Comparison of ENCODE assay signal across 23 cellular contexts in genomic region chr5:154449786-154450185, GRCh38. TPM values are rescaled to one million over a fixed set of nuclear protein-coding genes. Genes with fewer than 3 reads are reported as not detected.
DNase-seq lines count a peak whose midpoint lies in the region; ATAC-seq and TF ChIP-seq lines count a peak whose summit lies in the region.
"Had no signal": no experiment of that assay in that cellular context is flagged by ENCODE, and none has a peak within 500 bp of the region (broad histone marks: within the 10 kb centered on the region; RNA-seq: fewer than 3 reads in every experiment).

No MANE protein-coding gene starts in this region.

- H3K9ac ChIP-seq in IMR-90 (ENCODE audit: low read depth, low read length) = no peak overlapping the region
- H3K9ac ChIP-seq: KMS-11 had no signal

- no TSS peak for BruUV-seq in IMR-90 (replicated peaks; lab: Mats Ljungman, UMichigan)

- H3K4me3 Mint-ChIP-seq in CD4-positive, alpha-beta T cell = peak overlapping the region; percentile 89
- H3K4me3 Mint-ChIP-seq in activated T-helper 17 cell treated with anti-CD3 and anti-CD28 coated beads, Interleukin-2, amount 50 U/mL, for 72 hours = peak overlapping the region; percentile 88

- H4K20me1 ChIP-seq in IMR-90 (ENCODE audit: insufficient read depth, low read length) = peaks cover 35% of the 10 kb centered on the region

- no peak for ATAC-seq in CD4-positive, alpha-beta T cell (ENCODE audit: poor library complexity)
- ATAC-seq in IMR-90 (ENCODE audit: low read depth) = no peak
- ATAC-seq in activated T-helper 17 cell treated with anti-CD3 and anti-CD28 coated beads, Interleukin-2, amount 50 U/mL, for 72 hours (replicated peaks) = no peak
- ATAC-seq in GM19328 (IDR thresholded peaks at IDR 0.05; ENCODE audit: unreplicated experiment) = no peak
- ATAC-seq: HepG2, PC-3 had no signal

- POLR2A ChIA-PET in CD4-positive, alpha-beta T cell (lab: Charles Lee) = no interaction called here
- POLR2A ChIA-PET in IMR-90 (lab: Charles Lee; ENCODE audit: unreplicated experiment) = no interaction called here

- no peak overlapping the region for H2BK5ac ChIP-seq in IMR-90 (ENCODE audit: low read depth, low read length, poor library complexity, severe bottlenecking)

- no peak overlapping the region for H2AFZ ChIP-seq in IMR-90 (replicated peaks; ENCODE audit: low read length, poor library complexity)

- no peak for TF ChIP-seq POLR2A in IMR-90 (IDR thresholded peaks at IDR 0.05; ENCODE audit: low read depth, low read length)
- no peak for TF ChIP-seq POLR2A in erythroblast (IDR thresholded peaks at IDR 0.05; ENCODE audit: low read length)

- no peaks in the 10 kb centered on the region for H3K27me3 Mint-ChIP-seq in CD4-positive, alpha-beta T cell
- no peaks in the 10 kb centered on the region for H3K27me3 Mint-ChIP-seq in activated T-helper 17 cell treated with anti-CD3 and anti-CD28 coated beads, Interleukin-2, amount 50 U/mL, for 72 hours

- H2AK9ac ChIP-seq in IMR-90 (replicated peaks; ENCODE audit: low read depth, low read length, poor library complexity) = no peak overlapping the region

- H3K4me2 ChIP-seq in IMR-90 (ENCODE audit: low read depth, low read length) = 0 out of 2 replicates have a peak overlapping the region, but pooled peaks have one; percentile 2
- H3K4me2 ChIP-seq: KMS-11 had no signal

- H2BK120ac ChIP-seq in IMR-90 (ENCODE audit: low read depth, low read length) = no peak overlapping the region

- H3K27ac Mint-ChIP-seq in CD4-positive, alpha-beta T cell = peak overlapping the region; percentile 85
- no peak overlapping the region for H3K27ac Mint-ChIP-seq in activated T-helper 17 cell treated with anti-CD3 and anti-CD28 coated beads, Interleukin-2, amount 50 U/mL, for 72 hours

- CTCF ChIA-PET in CD4-positive, alpha-beta T cell (lab: Charles Lee) = no interaction called here
- CTCF ChIA-PET in IMR-90 (lab: Yijun Ruan, JAX) = interaction anchor here (0.6 to 1.2 kb wide), 3 partner anchors 9 to 377 kb away, joined by 3 to 4 read pairs (median 3); no protein-coding TSS in a partner anchor

- H3K4ac ChIP-seq in IMR-90 (ENCODE audit: low read depth, low read length) = no peak overlapping the region

- intact Hi-C loops in CD4-positive, alpha-beta T cell (cut with DNase I, micrococcal nuclease) = loop anchor here (5.0 to 10.0 kb wide), 6 partner anchors 257 to 488 kb away; partner anchors contain the start of genes CNOT8 (in 2 of the 2), FAXDC2 (in 1 of the 2), GALNT10 (in 1 of the 2) and GEMIN5 (in 1 of the 2)
- intact Hi-C loops in IMR-90 (cut with micrococcal nuclease) = loop anchor here (5.0 kb wide), 1 partner anchor 488 kb away; the partner anchor contains the start of gene GEMIN5

- TF ChIP-seq CTCF in CD4-positive, alpha-beta T cell (IDR thresholded peaks at IDR 0.05) = no peak
- TF ChIP-seq CTCF in IMR-90 (conservative IDR thresholded peaks at IDR 0.05; ENCODE audit: low read depth, low read length) = no peak

- DNase-seq in CD4-positive, alpha-beta T cell = no peak
- DNase-seq in IMR-90 (peak; percentile 54), fibroblast of peridontal ligament (ENCODE audit: extremely low read depth) (peak; percentile 23), DMS79 (lab: John Stamatoyannopoulos, UW) (no peak), erythroblast (lab: John Stamatoyannopoulos, UW) (no peak), activated gamma-delta T cell treated with Interleukin-2 at 50 U/mL for 16 hours (no peak)
- DNase-seq: AML-193, DMS79 treated with DMSO at 0.1 percent for 48 hours, GF-D8, MM.1S, NCI-H1417, NCI-H1930, NCI-H2171, NCI-H446, NCI-H748 treated with DMSO at 0.1 percent for 48 hours, PC-3 had no signal

- H3K9me3 Mint-ChIP-seq in CD4-positive, alpha-beta T cell = no peaks in the 10 kb centered on the region
- H3K9me3 Mint-ChIP-seq in activated T-helper 17 cell treated with anti-CD3 and anti-CD28 coated beads, Interleukin-2, amount 50 U/mL, for 72 hours = no peaks in the 10 kb centered on the region

- H3K9me1 ChIP-seq in IMR-90 (ENCODE audit: insufficient read depth, low read length) = peaks cover 15% of the 10 kb centered on the region

- H3K18ac ChIP-seq in IMR-90 (ENCODE audit: low read depth, low read length) = no peak overlapping the region

- no peak overlapping the region for H3K56ac ChIP-seq in IMR-90 (ENCODE audit: extremely low read depth, insufficient read depth, low read length)

- TF ChIP-seq RAD21 in IMR-90 (IDR thresholded peaks at IDR 0.05; ENCODE audit: low read length) = no peak

- H2BK15ac ChIP-seq in IMR-90 (ENCODE audit: low read depth, low read length) = no peak overlapping the region

- peaks cover 52% of the 10 kb centered on the region for H3K4me1 Mint-ChIP-seq in CD4-positive, alpha-beta T cell (ENCODE audit: low read depth)
- H3K4me1 Mint-ChIP-seq in activated T-helper 17 cell treated with anti-CD3 and anti-CD28 coated beads, Interleukin-2, amount 50 U/mL, for 72 hours = peaks cover 25% of the 10 kb centered on the region

- H4K5ac ChIP-seq in IMR-90 (ENCODE audit: low read depth, low read length) = no peak overlapping the region

- H4K91ac ChIP-seq in IMR-90 (ENCODE audit: insufficient read depth, low read depth, low read length) = no peak overlapping the region

- no peak overlapping the region for H2BK20ac ChIP-seq in IMR-90 (ENCODE audit: low read depth, low read length)

- H3K36me3 Mint-ChIP-seq in CD4-positive, alpha-beta T cell (ENCODE audit: low read depth) = peaks cover 75% of the 10 kb centered on the region
- peaks cover 58% of the 10 kb centered on the region for H3K36me3 Mint-ChIP-seq in activated T-helper 17 cell treated with anti-CD3 and anti-CD28 coated beads, Interleukin-2, amount 50 U/mL, for 72 hours (ENCODE audit: low read depth)

- H4K8ac ChIP-seq in IMR-90 (ENCODE audit: low read depth in 2 of 2, low read length in 2 of 2) = no peak overlapping the region

- H3K4me1 ChIP-seq in IMR-90 (ENCODE audit: control insufficient read depth, insufficient read depth, low read length) = peaks cover 7% of the 10 kb centered on the region

- peaks cover 26% of the 10 kb centered on the region for H3K36me3 ChIP-seq in IMR-90 (ENCODE audit: control insufficient read depth, insufficient read depth, low read length)

- no peak overlapping the region for H3K23ac ChIP-seq in IMR-90 (ENCODE audit: low read depth, low read length)

- in situ Hi-C loops in IMR-90 (cut with MboI; ENCODE audit: low sequenced_read_pairs) = loop anchor here (25.0 kb wide), 1 partner anchor 363 kb away; no protein-coding TSS in a partner anchor

- H3K27me3 ChIP-seq in CD4-positive, alpha-beta T cell (ENCODE audit: control insufficient read depth, insufficient read depth, low read length) = no peaks in the 10 kb centered on the region
- H3K27me3 ChIP-seq in IMR-90 (ENCODE audit: control insufficient read depth, insufficient read depth, low read length) = no peaks in the 10 kb centered on the region
- H3K27me3 ChIP-seq: SJSA1 had no signal

- no peak overlapping the region for H3K27ac ChIP-seq in CD4-positive, alpha-beta T cell (ENCODE audit: low read depth, low read length)
- no peak overlapping the region for H3K27ac ChIP-seq in IMR-90 (ENCODE audit: insufficient read depth, low read length)
- H3K27ac ChIP-seq: KMS-11, SJSA1 had no signal

- no peak overlapping the region for H2AK5ac ChIP-seq in IMR-90 (ENCODE audit: low read depth, low read length)

- H3K14ac ChIP-seq in IMR-90 (replicated peaks; ENCODE audit: low read depth, low read length) = no peak overlapping the region

- no peaks in the 10 kb centered on the region for H3K9me3 ChIP-seq in CD4-positive, alpha-beta T cell (ENCODE audit: control insufficient read depth, low read length)
- H3K9me3 ChIP-seq in IMR-90 (ENCODE audit: control insufficient read depth, insufficient read depth, low read length) = no peaks in the 10 kb centered on the region
- H3K9me3 ChIP-seq: SJSA1 had no signal

- WGBS in IMR-90 (ENCODE audit: extremely low coverage in 2 of 2, insufficient read length in 1 of 2), 2 experiments = no CpG with 5 or more reads among the region's 2 CpGs

- H3K4me3 ChIP-seq in IMR-90 (ENCODE audit: insufficient read depth, low read depth, low read length) = no peak overlapping the region
- H3K4me3 ChIP-seq: SJSA1 had no signal

- dilution Hi-C loops in IMR-90 (cut with HindIII; ENCODE audit: low sequenced_read_pairs, unreplicated experiment) = no loop called here

- H3K79me1 ChIP-seq in IMR-90 (ENCODE audit: low read depth in 1 of 2, low read length in 2 of 2) = peaks cover 34 to 47% of the 10 kb centered on the region in 2 experiments

TF ChIP-seq in IMR-90, 13 proteins besides CTCF, POLR2A, EP300 and RAD21:
- TF ChIP-seq CEBPB (IDR thresholded peaks at IDR 0.05; ENCODE audit: low read depth, low read length) = no peak
- peak; percentile 62; the same call in 1 of the 2 replicates for TF ChIP-seq FOS (IDR thresholded peaks at IDR 0.05; ENCODE audit: low read depth, low read length)
- TF ChIP-seq NFE2L2 (IDR thresholded peaks at IDR 0.05; ENCODE audit: low read depth, low read length) = no peak
- TF ChIP-seq SMC3 (IDR thresholded peaks at IDR 0.05; ENCODE audit: low read depth, low read length) = no peak

RNA-seq across cellular contexts. Expression of gene SAP30L, which starts 4.0 kb away (rescaled TPM):
- 10 to 100 TPM; 32.2 to 33.6 TPM for total RNA-seq in CD4-positive, alpha-beta T cell
- 9.7 and 13.1 TPM in 2 replicates for total RNA-seq in IMR-90 (2012; rRNA removed)
- 17.6 and 21.3 TPM in 2 replicates for polyA plus RNA-seq in IMR-90 (2012; rRNA removed)
- polyA plus RNA-seq in IMR-90 (2012; cell fraction: cytosol; rRNA removed) = 10.6 and 11.4 TPM in 2 replicates
- 9.1 and 28.3 TPM in 2 replicates for polyA plus RNA-seq in IMR-90 (2012; cell fraction: nucleus; rRNA removed; ENCODE audit: low replicate concordance)
- total RNA-seq in activated T-helper 17 cell treated with anti-CD3 and anti-CD28 coated beads, Interleukin-2, amount 50 U/mL, for 72 hours = 10 to 100 TPM; 16.4 to 28.9 TPM

RNA-seq across cellular contexts. Expression of gene HAND1, which starts 28.2 kb away (rescaled TPM):
- total RNA-seq in CD4-positive, alpha-beta T cell = not detected
- total RNA-seq in IMR-90 (2012; rRNA removed) = not detected in 2 replicates
- not detected in 2 replicates for polyA plus RNA-seq in IMR-90 (2012; rRNA removed)
- polyA plus RNA-seq in IMR-90 (2012; cell fraction: cytosol; rRNA removed) = not detected in 2 replicates
- not detected in 2 replicates for polyA plus RNA-seq in IMR-90 (2012; cell fraction: nucleus; rRNA removed; ENCODE audit: low replicate concordance)
- not detected for total RNA-seq in activated T-helper 17 cell treated with anti-CD3 and anti-CD28 coated beads, Interleukin-2, amount 50 U/mL, for 72 hours
- total RNA-seq: A673, H1, HepG2, PC-3, SJSA1 had no signal
- polyA plus RNA-seq: HepG2 had no signal

Comparison
In these comparisons a context has a peak if more than half of its experiments do, and no peak if none do; other contexts are left out.
1. DNase-seq: peak in IMR-90 (single experiment) and fibroblast of peridontal ligament (single experiment); none in CD4-positive, alpha-beta T cell (0 of 10), DMS79 (single experiment), erythroblast (0 of 2) and activated gamma-delta T cell treated with Interleukin-2 at 50 U/mL for 16 hours (single experiment).